In genomic region chr2:130310881-130311280, GRCh38 we compare ENCODE assay signal across 21 cellular contexts.
"Had no signal": no experiment of that assay in that cellular context is flagged by ENCODE, and none has a peak within 500 bp of the region (broad histone marks: within the 10 kb centered on the region; RNA-seq: fewer than 3 reads in every experiment).

No MANE protein-coding gene starts in this region.

- DNase-seq: effector memory CD8-positive, alpha-beta T cell; esophagus squamous epithelium; foreskin fibroblast; glutamatergic neuron; islet precursor cell; mammary epithelial cell; mucosa of descending colon; naive thymus-derived CD8-positive, alpha-beta T cell; sigmoid colon; stimulated activated CD4-positive, alpha-beta T cell treated with anti-CD3 and anti-CD28 coated beads, Interleukin-2, amount 100 ng/mL, for 24 hours; stimulated activated CD4-positive, alpha-beta T cell treated with anti-CD3 and anti-CD28 coated beads, Interleukin-4, amount 100 ng/mL, for 4 hours; stimulated activated naive B cell treated with anti-CD40 and anti-IgM and Interleukin-4, amounts not matched to agents 10 μg/mL and 1 μg/mL and 100 μg/mL, for 72 hours; stimulated activated naive CD8-positive, alpha-beta T cell treated with anti-CD3 and anti-CD28 coated beads, Interleukin-15, amount 100 ng/mL, for 72 hours; testis; upper lobe of right lung had no signal

- H3K4me1 ChIP-seq: esophagus squamous epithelium, gastroesophageal sphincter, sigmoid colon, testis, tibial nerve, upper lobe of right lung, vagina had no signal

- H3K9me3 Mint-ChIP-seq: effector memory CD8-positive, alpha-beta T cell; naive thymus-derived CD8-positive, alpha-beta T cell; stimulated activated naive B cell treated with anti-CD40 and anti-IgM and Interleukin-4, amounts not matched to agents 10 μg/mL and 1 μg/mL and 100 μg/mL, for 72 hours; stimulated activated naive CD8-positive, alpha-beta T cell treated with anti-CD3 and anti-CD28 coated beads, Interleukin-15, amount 100 ng/mL, for 72 hours had no signal

- H3K27ac ChIP-seq: esophagus squamous epithelium, gastroesophageal sphincter, neutrophil, sigmoid colon, skin epidermis, testis, tibial nerve, upper lobe of right lung, vagina had no signal

- H3K27ac Mint-ChIP-seq: effector memory CD8-positive, alpha-beta T cell; naive thymus-derived CD8-positive, alpha-beta T cell; stimulated activated naive B cell treated with anti-CD40 and anti-IgM and Interleukin-4, amounts not matched to agents 10 μg/mL and 1 μg/mL and 100 μg/mL, for 72 hours; stimulated activated naive CD8-positive, alpha-beta T cell treated with anti-CD3 and anti-CD28 coated beads, Interleukin-15, amount 100 ng/mL, for 72 hours had no signal

- H3K4me1 Mint-ChIP-seq: naive thymus-derived CD8-positive, alpha-beta T cell; stimulated activated naive CD8-positive, alpha-beta T cell treated with anti-CD3 and anti-CD28 coated beads, Interleukin-15, amount 100 ng/mL, for 72 hours had no signal

- H3K27me3 ChIP-seq: testis, tibial nerve, upper lobe of right lung, vagina had no signal

- ATAC-seq: effector memory CD8-positive, alpha-beta T cell; gastroesophageal sphincter; left lobe of liver; mucosa of descending colon; naive thymus-derived CD8-positive, alpha-beta T cell; stimulated activated naive CD8-positive, alpha-beta T cell treated with anti-CD3 and anti-CD28 coated beads, Interleukin-15, amount 100 ng/mL, for 72 hours; upper lobe of right lung had no signal

- H3K4me3 Mint-ChIP-seq: effector memory CD8-positive, alpha-beta T cell; naive thymus-derived CD8-positive, alpha-beta T cell; stimulated activated naive B cell treated with anti-CD40 and anti-IgM and Interleukin-4, amounts not matched to agents 10 μg/mL and 1 μg/mL and 100 μg/mL, for 72 hours; stimulated activated naive CD8-positive, alpha-beta T cell treated with anti-CD3 and anti-CD28 coated beads, Interleukin-15, amount 100 ng/mL, for 72 hours had no signal

- H3K36me3 Mint-ChIP-seq: naive thymus-derived CD8-positive, alpha-beta T cell; stimulated activated naive B cell treated with anti-CD40 and anti-IgM and Interleukin-4, amounts not matched to agents 10 μg/mL and 1 μg/mL and 100 μg/mL, for 72 hours had no signal

- H3K4me3 ChIP-seq: esophagus squamous epithelium, gastroesophageal sphincter, mucosa of descending colon, sigmoid colon, skin epidermis, testis, tibial nerve, upper lobe of right lung, vagina had no signal

- H3K9me3 ChIP-seq: esophagus squamous epithelium, gastroesophageal sphincter, mucosa of descending colon, neutrophil, sigmoid colon, testis, tibial nerve, upper lobe of right lung, vagina had no signal
